2 cellular contexts compared by ENCODE assay signal in the genomic region with DNA sequence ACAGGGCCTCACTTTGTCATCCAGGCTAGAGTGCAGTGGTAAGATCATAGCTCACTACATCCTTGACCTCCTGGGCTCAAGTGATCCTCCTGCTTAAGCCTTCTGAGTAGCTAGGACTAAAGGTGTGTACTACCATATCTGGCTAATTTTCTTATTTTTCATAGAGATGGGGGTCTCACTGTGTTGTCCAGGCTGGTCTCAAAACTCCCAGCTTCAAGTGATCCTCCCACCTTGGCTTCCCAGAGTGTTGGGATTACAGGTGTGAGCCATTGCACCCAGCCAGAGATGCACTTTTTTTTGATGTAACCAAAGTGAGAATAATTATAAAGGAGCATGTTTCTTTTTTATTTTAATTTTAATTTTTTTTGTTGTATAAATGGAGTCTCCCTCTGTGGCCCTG.
TF ChIP-seq lines count a peak whose summit lies in the region.

No MANE protein-coding gene starts in this region.

TF ChIP-seq in HepG2, 621 proteins besides CTCF, POLR2A, EP300 and RAD21:
- TF ChIP-seq ZNF121 (CRISPR knock-in tag; IDR thresholded peaks at IDR 0.05) = peak; percentile 56
- TF ChIP-seq, protein P1, sequence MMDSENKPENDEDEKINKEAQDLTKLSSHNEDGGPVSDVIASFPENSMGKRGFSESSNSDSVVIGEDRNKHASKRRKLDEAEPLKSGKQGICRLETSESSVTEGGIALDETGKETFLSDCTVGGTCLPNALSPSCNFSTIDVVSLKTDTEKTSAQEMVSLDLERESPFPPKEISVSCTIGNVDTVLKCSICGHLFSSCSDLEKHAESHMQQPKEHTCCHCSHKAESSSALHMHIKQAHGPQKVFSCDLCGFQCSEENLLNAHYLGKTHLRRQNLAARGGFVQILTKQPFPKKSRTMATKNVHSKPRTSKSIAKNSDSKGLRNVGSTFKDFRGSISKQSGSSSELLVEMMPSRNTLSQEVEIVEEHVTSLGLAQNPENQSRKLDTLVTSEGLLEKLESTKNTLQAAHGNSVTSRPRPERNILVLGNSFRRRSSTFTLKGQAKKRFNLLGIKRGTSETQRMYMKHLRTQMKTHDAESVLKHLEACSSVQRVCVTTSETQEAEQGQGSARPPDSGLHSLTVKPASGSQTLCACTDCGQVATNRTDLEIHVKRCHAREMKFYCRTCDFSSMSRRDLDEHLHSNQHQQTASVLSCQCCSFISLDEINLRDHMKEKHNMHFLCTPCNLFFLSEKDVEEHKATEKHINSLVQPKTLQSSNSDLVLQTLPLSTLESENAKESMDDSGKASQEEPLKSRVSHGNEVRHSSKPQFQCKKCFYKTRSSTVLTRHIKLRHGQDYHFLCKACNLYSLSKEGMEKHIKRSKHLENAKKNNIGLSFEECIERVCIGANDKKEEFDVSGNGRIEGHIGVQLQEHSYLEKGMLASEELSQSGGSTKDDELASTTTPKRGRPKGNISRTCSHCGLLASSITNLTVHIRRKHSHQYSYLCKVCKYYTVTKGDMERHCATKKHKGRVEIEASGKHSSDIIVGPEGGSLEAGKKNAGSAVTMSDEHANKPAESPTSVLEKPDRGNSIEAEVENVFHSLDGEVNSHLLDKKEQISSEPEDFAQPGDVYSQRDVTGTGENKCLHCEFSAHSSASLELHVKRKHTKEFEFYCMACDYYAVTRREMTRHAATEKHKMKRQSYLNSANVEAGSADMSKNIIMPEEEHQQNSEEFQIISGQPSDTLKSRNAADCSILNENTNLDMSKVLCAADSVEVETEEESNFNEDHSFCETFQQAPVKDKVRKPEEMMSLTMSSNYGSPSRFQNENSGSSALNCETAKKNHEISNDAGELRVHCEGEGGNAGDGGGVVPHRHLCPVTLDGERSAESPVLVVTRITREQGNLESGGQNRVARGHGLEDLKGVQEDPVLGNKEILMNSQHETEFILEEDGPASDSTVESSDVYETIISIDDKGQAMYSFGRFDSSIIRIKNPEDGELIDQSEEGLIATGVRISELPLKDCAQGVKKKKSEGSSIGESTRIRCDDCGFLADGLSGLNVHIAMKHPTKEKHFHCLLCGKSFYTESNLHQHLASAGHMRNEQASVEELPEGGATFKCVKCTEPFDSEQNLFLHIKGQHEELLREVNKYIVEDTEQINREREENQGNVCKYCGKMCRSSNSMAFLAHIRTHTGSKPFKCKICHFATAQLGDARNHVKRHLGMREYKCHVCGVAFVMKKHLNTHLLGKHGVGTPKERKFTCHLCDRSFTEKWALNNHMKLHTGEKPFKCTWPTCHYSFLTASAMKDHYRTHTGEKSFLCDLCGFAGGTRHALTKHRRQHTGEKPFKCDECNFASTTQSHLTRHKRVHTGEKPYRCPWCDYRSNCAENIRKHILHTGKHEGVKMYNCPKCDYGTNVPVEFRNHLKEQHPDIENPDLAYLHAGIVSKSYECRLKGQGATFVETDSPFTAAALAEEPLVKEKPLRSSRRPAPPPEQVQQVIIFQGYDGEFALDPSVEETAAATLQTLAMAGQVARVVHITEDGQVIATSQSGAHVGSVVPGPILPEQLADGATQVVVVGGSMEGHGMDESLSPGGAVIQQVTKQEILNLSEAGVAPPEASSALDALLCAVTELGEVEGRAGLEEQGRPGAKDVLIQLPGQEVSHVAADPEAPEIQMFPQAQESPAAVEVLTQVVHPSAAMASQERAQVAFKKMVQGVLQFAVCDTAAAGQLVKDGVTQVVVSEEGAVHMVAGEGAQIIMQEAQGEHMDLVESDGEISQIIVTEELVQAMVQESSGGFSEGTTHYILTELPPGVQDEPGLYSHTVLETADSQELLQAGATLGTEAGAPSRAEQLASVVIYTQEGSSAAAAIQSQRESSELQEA (CRISPR knock-in tag; IDR thresholded peaks at IDR 0.05; ENCODE audit: not compliant biosample characterization) = no peak
- TF ChIP-seq, protein P2, sequence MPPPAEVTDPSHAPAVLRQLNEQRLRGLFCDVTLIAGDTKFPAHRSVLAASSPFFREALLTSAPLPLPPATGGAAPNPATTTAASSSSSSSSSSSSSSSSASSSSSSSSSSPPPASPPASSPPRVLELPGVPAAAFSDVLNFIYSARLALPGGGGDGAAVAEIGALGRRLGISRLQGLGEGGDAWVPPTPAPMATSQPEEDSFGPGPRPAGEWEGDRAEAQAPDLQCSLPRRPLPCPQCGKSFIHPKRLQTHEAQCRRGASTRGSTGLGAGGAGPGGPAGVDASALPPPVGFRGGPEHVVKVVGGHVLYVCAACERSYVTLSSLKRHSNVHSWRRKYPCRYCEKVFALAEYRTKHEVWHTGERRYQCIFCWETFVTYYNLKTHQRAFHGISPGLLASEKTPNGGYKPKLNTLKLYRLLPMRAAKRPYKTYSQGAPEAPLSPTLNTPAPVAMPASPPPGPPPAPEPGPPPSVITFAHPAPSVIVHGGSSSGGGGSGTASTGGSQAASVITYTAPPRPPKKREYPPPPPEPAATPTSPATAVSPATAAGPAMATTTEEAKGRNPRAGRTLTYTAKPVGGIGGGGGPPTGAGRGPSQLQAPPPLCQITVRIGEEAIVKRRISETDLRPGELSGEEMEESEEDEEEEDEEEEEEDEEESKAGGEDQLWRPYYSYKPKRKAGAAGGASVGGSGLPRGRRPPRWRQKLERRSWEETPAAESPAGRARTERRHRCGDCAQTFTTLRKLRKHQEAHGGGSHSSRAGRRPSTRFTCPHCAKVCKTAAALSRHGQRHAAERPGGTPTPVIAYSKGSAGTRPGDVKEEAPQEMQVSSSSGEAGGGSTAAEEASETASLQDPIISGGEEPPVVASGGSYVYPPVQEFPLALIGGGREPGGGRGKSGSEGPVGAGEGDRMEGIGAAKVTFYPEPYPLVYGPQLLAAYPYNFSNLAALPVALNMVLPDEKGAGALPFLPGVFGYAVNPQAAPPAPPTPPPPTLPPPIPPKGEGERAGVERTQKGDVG (CRISPR knock-in tag; IDR thresholded peaks at IDR 0.05; ENCODE audit: borderline replicate concordance) = no peak

TF ChIP-seq in K562, 482 proteins besides CTCF, POLR2A, EP300 and RAD21:
- TF ChIP-seq SUPT5H (IDR thresholded peaks at IDR 0.05) (no peak), ZNF121 (CRISPR knock-in tag; conservative IDR thresholded peaks at IDR 0.05) (0 out of 2 replicates have a peak, but pooled peaks have one; percentile 6)
